ENCODE assay signal across 1 cellular context in genomic region chr4:176334066-176334465, GRCh38.
TF ChIP-seq lines count a peak whose summit lies in the region.

No MANE protein-coding gene starts in this region.

TF ChIP-seq in K562, 482 proteins besides CTCF, POLR2A, EP300 and RAD21:
- TF ChIP-seq MEIS2 (IDR thresholded peaks at IDR 0.05; ENCODE audit: partially characterized antibody) (peak; percentile 46), TRIM25 (IDR thresholded peaks at IDR 0.05; ENCODE audit: borderline replicate concordance) (no peak)
